ENCODE assay signal across 8 cellular contexts in genomic region chr6:28922841-28923317, GRCh38. TPM values are rescaled to one million over a fixed set of nuclear protein-coding genes. Genes with fewer than 3 reads are reported as not detected.
DNase-seq lines count a peak whose midpoint lies in the region; ATAC-seq, FAIRE-seq and TF ChIP-seq lines count a peak whose summit lies in the region.

No MANE protein-coding gene starts in this region.

- intact Hi-C loops in body of pancreas (cut with DNase I) = no loop called here

- H3K9ac ChIP-seq in SK-N-MC (ENCODE audit: insufficient read length) (peak overlapping the region; percentile 91), iPS-20b (ENCODE audit: low read depth, low read length) (peak overlapping the region; percentile 98)

- H3K4me3 ChIP-seq in SK-N-MC (peak overlapping the region; percentile 94), body of pancreas (peak overlapping the region; percentile 90 to 91), iPS-20b (ENCODE audit: low read length) (peak overlapping the region; percentile 96), small intestine (ENCODE audit: low read depth in 1 of 2, low read length in 2 of 2) (peak overlapping the region; percentile 79 to 80)

- H3K27ac ChIP-seq in SK-N-MC (no peak overlapping the region), body of pancreas (peak overlapping the region; percentile 78 to 100 (median 94)), iPS-20b (ENCODE audit: low read length) (peak overlapping the region; percentile 93), small intestine (ENCODE audit: low read depth in 1 of 2, low read length in 1 of 2) (peak overlapping the region; percentile 91 to 99)

- H3K27me3 ChIP-seq in body of pancreas = no peaks in the 10 kb centered on the region
- H3K27me3 ChIP-seq in iPS-20b (ENCODE audit: insufficient read depth, low read length) = no peaks in the 10 kb centered on the region
- H3K27me3 ChIP-seq in small intestine (ENCODE audit: control insufficient read depth in 2 of 2, insufficient read depth in 2 of 2, low read length in 2 of 2) = no peaks in the 10 kb centered on the region

- TF ChIP-seq CTCF in body of pancreas (IDR thresholded peaks at IDR 0.05) = no peak

- ATAC-seq in GM19468 (IDR thresholded peaks at IDR 0.05; ENCODE audit: extremely low read depth, unreplicated experiment) (peak; percentile 18), body of pancreas (peak; percentile 19)

- FAIRE-seq in small intestine (lab: Jason Lieb, UNC) = no peak

- 0% methylated on average over 14 to 27 of the region's 33 CpGs for WGBS in body of pancreas, 2 donors
- WGBS in small intestine, 3 donors = 0% methylated on average over 24 to 33 of the region's 33 CpGs

- TF ChIP-seq POLR2A in body of pancreas (IDR thresholded peaks at IDR 0.05) = no peak

- DNase-seq in DMS79 treated with DMSO at 0.1 percent for 48 hours (lab: John Stamatoyannopoulos, UW) = peak; percentile 54
- peak; percentile 45 for DNase-seq in HT-29 (ENCODE audit: low spot score)
- DNase-seq in SK-N-MC (ENCODE audit: low read depth, low spot score) = no peak
- DNase-seq in body of pancreas = peak in 3 of 4 donors; percentile 41 to 58 (median 47)
- no peak for DNase-seq in small intestine
- DNase-seq in NCI-H524 treated with DMSO at 0.1 percent for 48 hours (lab: John Stamatoyannopoulos, UW) = no peak

- H3K36me3 ChIP-seq in SK-N-MC (ENCODE audit: insufficient read depth, low read length) (peaks cover 44% of the 10 kb centered on the region), body of pancreas (replicated peaks in 1 of 2; ENCODE audit: insufficient read depth in 1 of 2, low read depth in 2 of 2) (peaks cover 11 to 14% of the 10 kb centered on the region in 2 donors), iPS-20b (ENCODE audit: insufficient read depth, low read depth, low read length) (peaks cover 47% of the 10 kb centered on the region), small intestine (ENCODE audit: control insufficient read depth in 2 of 2, insufficient read depth in 2 of 2, low read length in 2 of 2) (peaks cover 12% of the 10 kb centered on the region in 2 donors)

- H3K4me1 ChIP-seq in body of pancreas (peaks cover 35% of the 10 kb centered on the region), iPS-20b (ENCODE audit: insufficient read depth, low read length) (peaks cover 3% of the 10 kb centered on the region; the same call in 1 of the 2 replicates), small intestine (ENCODE audit: control insufficient read depth in 2 of 2, insufficient read depth in 1 of 2, low read depth in 1 of 2, low read length in 1 of 2) (peaks cover 6 to 20% of the 10 kb centered on the region in 2 donors)

- H3K9me3 ChIP-seq in SK-N-MC (ENCODE audit: low read depth, low read length) = no peaks in the 10 kb centered on the region
- H3K9me3 ChIP-seq in body of pancreas = no peaks in the 10 kb centered on the region
- H3K9me3 ChIP-seq in iPS-20b (ENCODE audit: insufficient read depth, low read depth, low read length) = no peaks in the 10 kb centered on the region
- H3K9me3 ChIP-seq in small intestine (ENCODE audit: control insufficient read depth, low read depth) = no peaks in the 10 kb centered on the region

RNA-seq across cellular contexts. Expression of gene TRIM27, which starts 0.9 kb away (rescaled TPM):
- 68.4 and 76.3 TPM in 2 replicates for total RNA-seq in HT-29 (2014; rRNA removed; shearing (Covaris generic))
- 10 to 100 TPM; 56.3 to 69.2 TPM for total RNA-seq in body of pancreas
- 10 to 100 TPM; 30.5 to 42.0 (median 31.3) TPM for polyA plus RNA-seq in small intestine

Comparison
In these comparisons a context has a peak if more than half of its experiments do, and no peak if none do; other contexts are left out.
1. DNase-seq: peak in DMS79 treated with DMSO at 0.1 percent for 48 hours (single experiment), HT-29 (single experiment) and body of pancreas (3 of 4); none in SK-N-MC (single experiment), small intestine (single experiment) and NCI-H524 treated with DMSO at 0.1 percent for 48 hours (single experiment).
2. Peak in every context shown above with its lines, with median percentiles within 50 percentile points of each other: H3K4me3 ChIP-seq.